22 cellular contexts compared by ENCODE assay signal in the genomic region with DNA sequence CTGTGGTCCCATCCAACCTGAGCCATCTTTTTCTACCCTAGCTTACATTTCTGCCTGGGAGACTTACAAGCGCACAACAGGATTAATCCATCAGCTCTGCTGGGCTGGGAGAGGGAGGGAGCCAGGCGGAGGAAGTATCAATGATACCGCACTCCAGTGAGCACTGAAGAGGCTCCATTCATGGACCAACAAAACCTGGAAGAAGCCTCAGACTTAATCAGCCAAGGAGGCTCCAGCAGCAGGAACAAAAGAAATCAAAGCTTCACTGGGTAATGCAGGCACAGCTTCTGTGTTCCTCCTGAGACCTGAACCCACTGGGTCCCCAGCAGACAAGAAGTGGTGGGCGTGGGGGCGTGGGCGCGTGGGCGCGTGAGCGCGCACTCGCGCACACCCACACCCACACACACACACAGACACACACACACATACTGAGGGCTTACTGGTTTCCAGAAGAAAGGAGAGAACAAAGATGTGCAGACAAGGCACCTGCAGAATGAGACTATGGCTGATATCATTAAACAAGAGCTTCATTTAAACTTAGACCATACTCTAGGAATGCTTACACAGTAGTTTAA.
DNase-seq lines count a peak whose midpoint lies in the region; FAIRE-seq and TF ChIP-seq lines count a peak whose summit lies in the region.
"Had no signal": no experiment of that assay in that cellular context is flagged by ENCODE, and none has a peak within 500 bp of the region (broad histone marks: within the 10 kb centered on the region; RNA-seq: fewer than 3 reads in every experiment).

No MANE protein-coding gene starts in this region.

- H4K91ac ChIP-seq in mesenchymal stem cell (ENCODE audit: low read length) = no peak overlapping the region

- H3K14ac ChIP-seq in mesenchymal stem cell (ENCODE audit: low read length in 2 of 2) = no peak overlapping the region

- no peak overlapping the region for H3K23ac ChIP-seq in mesenchymal stem cell (ENCODE audit: low read length in 2 of 2)

- H3K18ac ChIP-seq in mesenchymal stem cell (ENCODE audit: low read depth in 1 of 2, low read length in 2 of 2) = no peak overlapping the region

- no peak overlapping the region for H3K4me2 ChIP-seq in mesenchymal stem cell (ENCODE audit: low read length, poor library complexity, severe bottlenecking)
- H3K4me2 ChIP-seq: GM23338 had no signal

- H2BK120ac ChIP-seq in mesenchymal stem cell (ENCODE audit: low read depth, low read length) = no peak overlapping the region

- no peak overlapping the region for H2BK12ac ChIP-seq in mesenchymal stem cell (ENCODE audit: low read length in 2 of 2)

- H3K27me3 ChIP-seq in WERI-Rb-1 (ENCODE audit: insufficient read depth, low read depth, severe bottlenecking) = no peaks in the 10 kb centered on the region
- H3K27me3 ChIP-seq in neuron (ENCODE audit: insufficient read depth, low read length) = no peaks in the 10 kb centered on the region
- peaks cover 0 to 4% of the 10 kb centered on the region in 2 experiments for H3K27me3 ChIP-seq in mesenchymal stem cell (ENCODE audit: control insufficient read depth in 1 of 2, insufficient read depth in 1 of 2, low read length in 2 of 2)
- H3K27me3 ChIP-seq: dorsolateral prefrontal cortex, left lung had no signal

- no peaks in the 10 kb centered on the region for H3K36me3 ChIP-seq in WERI-Rb-1
- H3K36me3 ChIP-seq in neuron (ENCODE audit: insufficient read depth, low read length) = no peaks in the 10 kb centered on the region
- H3K36me3 ChIP-seq in mesenchymal stem cell (ENCODE audit: control insufficient read depth in 1 of 2, insufficient read depth in 2 of 2, low read depth in 1 of 2, low read length in 2 of 2) = no peaks in the 10 kb centered on the region
- H3K36me3 ChIP-seq: left lung had no signal

- H2BK15ac ChIP-seq in mesenchymal stem cell (ENCODE audit: low read depth, poor library complexity, severe bottlenecking) = no peak overlapping the region

- H3K4me3 ChIP-seq in WERI-Rb-1 (ENCODE audit: low read depth, low read length) (no peak overlapping the region), neuron (ENCODE audit: low read length) (no peak overlapping the region), mesenchymal stem cell (ENCODE audit: insufficient read depth in 1 of 2, low read depth in 1 of 2, low read length in 2 of 2) (no peak overlapping the region)
- H3K4me3 ChIP-seq: dorsolateral prefrontal cortex, GM23338, left lung had no signal

- 98% methylated on average over 3 of the region's 13 CpGs for WGBS in mesenchymal stem cell

- H4K8ac ChIP-seq in mesenchymal stem cell (ENCODE audit: low read length) = no peak overlapping the region

- no peaks in the 10 kb centered on the region for H3K9me3 ChIP-seq in WERI-Rb-1 (ENCODE audit: severe bottlenecking)
- no peaks in the 10 kb centered on the region for H3K9me3 ChIP-seq in neuron (ENCODE audit: low read length)
- no peaks in the 10 kb centered on the region for H3K9me3 ChIP-seq in mesenchymal stem cell (ENCODE audit: control insufficient read depth, low read length)
- H3K9me3 ChIP-seq: left lung had no signal

- H3K9ac ChIP-seq in mesenchymal stem cell (ENCODE audit: low read length) = no peak overlapping the region

- DNase-seq in DMS79 (lab: John Stamatoyannopoulos, UW) (peak; percentile 70), HK-2 (ENCODE audit: unreplicated experiment) (peak; percentile 41), WERI-Rb-1 (peak; percentile 40), cerebellum (ENCODE audit: low spot score) (no peak), mesenchymal stem cell (no peak), D721Med (ENCODE audit: insufficient read length, low spot score) (no peak)
- DNase-seq: activated CD4-positive, alpha-beta T cell treated with anti-CD3 and anti-CD28 coated beads, Interleukin-2, amount 50 U/mL, for 1 hour; activated naive CD4-positive, alpha-beta T cell; activated T-cell treated with anti-CD3 and anti-CD28 coated beads, Interleukin-2, amount 50 U/mL, for 72 hours; C1 segment of cervical spinal cord; Calu3; cerebellar nuclear complex; dorsolateral prefrontal cortex; EL; HFFc6; left lung; Right ventricle myocardium superior; small intestine; trophoblast cell had no signal

- H3K4me1 ChIP-seq in neuron (ENCODE audit: insufficient read depth, low read length) (peaks cover 23% of the 10 kb centered on the region), mesenchymal stem cell (ENCODE audit: control insufficient read depth, insufficient read depth, low read depth, low read length) (peaks cover 2% of the 10 kb centered on the region)
- H3K4me1 ChIP-seq: left lung had no signal

- TF ChIP-seq CTCF in WERI-Rb-1 (IDR thresholded peaks at IDR 0.05; ENCODE audit: low read depth, low read length) = no peak
- no peak for TF ChIP-seq CTCF in D721Med (IDR thresholded peaks at IDR 0.05; ENCODE audit: insufficient read depth, missing control alignments)

- FAIRE-seq in D721Med (lab: Jason Lieb, UNC) = no peak
- FAIRE-seq: GM12891, small intestine had no signal

- H2AK5ac ChIP-seq in mesenchymal stem cell (ENCODE audit: low read length, severe bottlenecking) = no peak overlapping the region

- H3K79me1 ChIP-seq in mesenchymal stem cell (replicated peaks; ENCODE audit: low read length, poor library complexity, severe bottlenecking) = no peaks in the 10 kb centered on the region

- peak overlapping the region; percentile 37 for H2AFZ ChIP-seq in neuron (ENCODE audit: low read depth, low read length)
- H2AFZ ChIP-seq in mesenchymal stem cell (ENCODE audit: low read depth, low read length) = no peak overlapping the region
- H2AFZ ChIP-seq: GM23338 had no signal

- H3K27ac ChIP-seq in WERI-Rb-1 (no peak overlapping the region), mesenchymal stem cell (ENCODE audit: low read length, poor library complexity, severe bottlenecking) (no peak overlapping the region)
- H3K27ac ChIP-seq: dorsolateral prefrontal cortex, left lung had no signal

- H3K4ac ChIP-seq in mesenchymal stem cell (ENCODE audit: low read depth in 1 of 2, low read length in 2 of 2) = no peak overlapping the region

- H2BK5ac ChIP-seq in mesenchymal stem cell (ENCODE audit: low read depth, low read length, poor library complexity, severe bottlenecking) = no peak overlapping the region

Comparison
In these comparisons a context has a peak if more than half of its experiments do, and no peak if none do; other contexts are left out.
1. DNase-seq: peak in DMS79 (single experiment), HK-2 (single experiment) and WERI-Rb-1 (single experiment); none in cerebellum (single experiment), mesenchymal stem cell (single experiment) and D721Med (single experiment).